ENCODE assay signal across 37 cellular contexts in genomic region chr9:131028931-131029573, GRCh38. TPM values are rescaled to one million over a fixed set of nuclear protein-coding genes. Genes with fewer than 3 reads are reported as not detected.
"Had no signal": no experiment of that assay in that cellular context is flagged by ENCODE, and none has a peak within 500 bp of the region (broad histone marks: within the 10 kb centered on the region; RNA-seq: fewer than 3 reads in every experiment).

No MANE protein-coding gene starts in this region.

- H3K27ac ChIP-seq: body of pancreas, brain microvascular endothelial cell, breast epithelium, VCaP had no signal

- ATAC-seq: activated CD8-positive, alpha-beta T cell treated with anti-CD3 and anti-CD28 coated beads for 36 hours; activated naive CD4-positive, alpha-beta T cell treated with anti-CD3 and anti-CD28 coated beads, Interleukin-2, amount 50 U/mL, for 72 hours; activated T-cell treated with anti-CD3 and anti-CD28 coated beads, Interleukin-2, amount 50 U/mL, for 4 hours; activated T-cell treated with anti-CD3 and anti-CD28 coated beads, Interleukin-2, amount 50 U/mL, for 72 hours; activated T-helper 17 cell treated with anti-CD3 and anti-CD28 coated beads, Interleukin-2, amount 50 U/mL, for 72 hours had no signal

- H3K9me3 ChIP-seq: adrenal gland, body of pancreas, breast epithelium had no signal

- H3K36me3 ChIP-seq: adrenal gland, brain microvascular endothelial cell, breast epithelium had no signal

- H3K9me3 Mint-ChIP-seq: activated B cell treated with CpG ODN at 0.5 μM for 24 hours; activated CD4-positive, alpha-beta memory T cell treated with anti-CD3 and anti-CD28 coated beads for 36 hours; activated CD4-positive, alpha-beta T cell treated with anti-CD3 and anti-CD28 coated beads, Interleukin-2, amount 10 ng/mL, durations not matched to agents 24 days and 14 days; activated CD8-positive, alpha-beta T cell treated with anti-CD3 and anti-CD28 coated beads for 36 hours; activated naive CD4-positive, alpha-beta T cell treated with anti-CD3 and anti-CD28 coated beads for 36 hours; activated naive CD4-positive, alpha-beta T cell treated with anti-CD3 and anti-CD28 coated beads, Interleukin-2, amount 50 U/mL, for 72 hours; activated naive CD8-positive, alpha-beta T cell treated with anti-CD3 and anti-CD28 coated beads for 36 hours; activated T-cell treated with anti-CD3 and anti-CD28 coated beads, Interleukin-2, amount 50 U/mL, for 4 hours; activated T-cell treated with anti-CD3 and anti-CD28 coated beads, Interleukin-2, amount 50 U/mL, for 72 hours; activated T-helper 1 cell treated with anti-CD3 and anti-CD28 coated beads, Interleukin-12 subunit alpha, Interleukin-12 subunit beta, Interleukin-2, Interleukin-4 antibody, amounts not matched to agents 30 ng/mL and 10 ng/mL and 1 ng/mL, durations not matched to agents 14 hours and 24 hours and 36 hours; activated T-helper 17 cell treated with anti-CD3 and anti-CD28 coated beads, Interleukin-2, amount 50 U/mL, for 72 hours; T-helper 1 cell treated with Interleukin-12 subunit alpha and Interleukin-12 subunit beta and Interleukin-4 antibody, amounts not matched to agents 30 μg/mL and 1 μg/mL, for 36 hours; T-helper 2 cell treated with Interferon-gamma antibody and Interleukin-4, amounts not matched to agents 5 μg/mL and 100 μg/mL, for 36 hours had no signal

- H3K4me3 ChIP-seq: adrenal gland, body of pancreas, breast epithelium had no signal

- H3K27ac Mint-ChIP-seq: activated B cell treated with CpG ODN at 0.5 μM for 24 hours; activated CD4-positive, alpha-beta memory T cell treated with anti-CD3 and anti-CD28 coated beads for 36 hours; activated CD4-positive, alpha-beta T cell treated with anti-CD3 and anti-CD28 coated beads, Interleukin-2, amount 10 ng/mL, durations not matched to agents 24 days and 14 days; activated CD8-positive, alpha-beta T cell treated with anti-CD3 and anti-CD28 coated beads for 36 hours; activated naive CD4-positive, alpha-beta T cell treated with anti-CD3 and anti-CD28 coated beads for 36 hours; activated naive CD4-positive, alpha-beta T cell treated with anti-CD3 and anti-CD28 coated beads, Interleukin-2, amount 50 U/mL, for 72 hours; activated naive CD8-positive, alpha-beta T cell treated with anti-CD3 and anti-CD28 coated beads for 36 hours; activated T-cell treated with anti-CD3 and anti-CD28 coated beads, Interleukin-2, amount 50 U/mL, for 72 hours; activated T-helper 1 cell treated with anti-CD3 and anti-CD28 coated beads, Interleukin-12 subunit alpha, Interleukin-12 subunit beta, Interleukin-2, Interleukin-4 antibody, amounts not matched to agents 30 ng/mL and 10 ng/mL and 1 ng/mL, durations not matched to agents 14 hours and 24 hours and 36 hours; activated T-helper 17 cell treated with anti-CD3 and anti-CD28 coated beads, Interleukin-2, amount 50 U/mL, for 72 hours; T-helper 1 cell treated with Interleukin-12 subunit alpha and Interleukin-12 subunit beta and Interleukin-4 antibody, amounts not matched to agents 30 μg/mL and 1 μg/mL, for 36 hours; T-helper 2 cell treated with Interferon-gamma antibody and Interleukin-4, amounts not matched to agents 5 μg/mL and 100 μg/mL, for 36 hours had no signal

- DNase-seq: activated B cell treated with CpG ODN at 0.5 μM for 24 hours; activated CD4-positive, alpha-beta memory T cell treated with anti-CD3 and anti-CD28 coated beads for 36 hours; activated CD4-positive, alpha-beta T cell treated with anti-CD3 and anti-CD28 coated beads for 4 hours; activated CD4-positive, alpha-beta T cell treated with anti-CD3 and anti-CD28 coated beads, Interleukin-2, amount 10 ng/mL, durations not matched to agents 24 days and 14 days; activated CD4-positive, alpha-beta T cell treated with anti-CD3 and anti-CD28 coated beads, Interleukin-2, amount 50 U/mL, for 1 hour; activated CD4-positive, alpha-beta T cell treated with anti-CD3 and anti-CD28 coated beads, Interleukin-2, amount 50 U/mL, for 4 hours; activated CD4-positive, CD25-positive, alpha-beta regulatory T cell treated with anti-CD3 and anti-CD28 coated beads, Interleukin-2, amount 50 U/mL, for 72 hours; activated CD8-positive, alpha-beta memory T cell treated with anti-CD3 and anti-CD28 coated beads, Interleukin-2, amount 50 U/mL, for 4 hours; activated CD8-positive, alpha-beta T cell treated with anti-CD3 and anti-CD28 coated beads for 36 hours; activated effector memory CD4-positive, alpha-beta T cell treated with anti-CD3 and anti-CD28 coated beads, Interleukin-2, amount 50 U/mL, for 16 hours; activated gamma-delta T cell treated with Interleukin-2 at 50 U/mL for 16 hours; activated naive CD4-positive, alpha-beta T cell; activated naive CD4-positive, alpha-beta T cell treated with anti-CD3 and anti-CD28 coated beads for 36 hours; activated naive CD4-positive, alpha-beta T cell treated with anti-CD3 and anti-CD28 coated beads, Interleukin-2, amount 50 U/mL, for 16 hours; activated naive CD8-positive, alpha-beta T cell treated with anti-CD3 and anti-CD28 coated beads for 36 hours; activated T-cell treated with anti-CD3 and anti-CD28 coated beads for 4 hours; activated T-cell treated with anti-CD3 and anti-CD28 coated beads, Interleukin-2, amount 50 U/mL, for 1 hour; activated T-cell treated with anti-CD3 and anti-CD28 coated beads, Interleukin-2, amount 50 U/mL, for 4 hours; activated T-cell treated with anti-CD3 and anti-CD28 coated beads, Interleukin-2, amount 50 U/mL, for 72 hours; amniotic stem cell; aorta; body of pancreas; brain microvascular endothelial cell; central memory CD4-positive, alpha-beta T cell; T-helper 1 cell; T-helper 2 cell; T-helper 9 cell had no signal

- H3K27me3 ChIP-seq: adrenal gland, body of pancreas, breast epithelium had no signal

- H3K4me1 ChIP-seq: adrenal gland, body of pancreas, breast epithelium had no signal

- H3K27me3 Mint-ChIP-seq: activated CD4-positive, alpha-beta T cell treated with anti-CD3 and anti-CD28 coated beads, Interleukin-2, amount 10 ng/mL, durations not matched to agents 24 days and 14 days; activated CD8-positive, alpha-beta T cell treated with anti-CD3 and anti-CD28 coated beads for 36 hours had no signal

- H3K36me3 Mint-ChIP-seq: activated CD4-positive, alpha-beta memory T cell treated with anti-CD3 and anti-CD28 coated beads for 36 hours; activated naive CD4-positive, alpha-beta T cell treated with anti-CD3 and anti-CD28 coated beads, Interleukin-2, amount 50 U/mL, for 72 hours; activated naive CD8-positive, alpha-beta T cell treated with anti-CD3 and anti-CD28 coated beads for 36 hours had no signal

- H3K4me3 Mint-ChIP-seq: activated B cell treated with CpG ODN at 0.5 μM for 24 hours; activated CD4-positive, alpha-beta memory T cell treated with anti-CD3 and anti-CD28 coated beads for 36 hours; activated CD4-positive, alpha-beta T cell treated with anti-CD3 and anti-CD28 coated beads, Interleukin-2, amount 10 ng/mL, durations not matched to agents 24 days and 14 days; activated CD8-positive, alpha-beta T cell treated with anti-CD3 and anti-CD28 coated beads for 36 hours; activated naive CD4-positive, alpha-beta T cell treated with anti-CD3 and anti-CD28 coated beads for 36 hours; activated naive CD8-positive, alpha-beta T cell treated with anti-CD3 and anti-CD28 coated beads for 36 hours; activated T-cell treated with anti-CD3 and anti-CD28 coated beads, Interleukin-2, amount 50 U/mL, for 4 hours; activated T-cell treated with anti-CD3 and anti-CD28 coated beads, Interleukin-2, amount 50 U/mL, for 72 hours; activated T-helper 1 cell treated with anti-CD3 and anti-CD28 coated beads, Interleukin-12 subunit alpha, Interleukin-12 subunit beta, Interleukin-2, Interleukin-4 antibody, amounts not matched to agents 30 ng/mL and 10 ng/mL and 1 ng/mL, durations not matched to agents 14 hours and 24 hours and 36 hours; activated T-helper 17 cell treated with anti-CD3 and anti-CD28 coated beads, Interleukin-2, amount 50 U/mL, for 72 hours; T-helper 1 cell treated with Interleukin-12 subunit alpha and Interleukin-12 subunit beta and Interleukin-4 antibody, amounts not matched to agents 30 μg/mL and 1 μg/mL, for 36 hours; T-helper 2 cell treated with Interferon-gamma antibody and Interleukin-4, amounts not matched to agents 5 μg/mL and 100 μg/mL, for 36 hours had no signal

- H3K4me1 Mint-ChIP-seq: activated B cell treated with CpG ODN at 0.5 μM for 24 hours; activated CD4-positive, alpha-beta T cell treated with anti-CD3 and anti-CD28 coated beads, Interleukin-2, amount 10 ng/mL, durations not matched to agents 24 days and 14 days; activated naive CD8-positive, alpha-beta T cell treated with anti-CD3 and anti-CD28 coated beads for 36 hours; activated T-helper 17 cell treated with anti-CD3 and anti-CD28 coated beads, Interleukin-2, amount 50 U/mL, for 72 hours had no signal

- FAIRE-seq: astrocyte, TTC549 had no signal

RNA-seq across cellular contexts. Expression of gene LAMC3, which starts 20.1 kb away (rescaled TPM):
- total RNA-seq: activated B cell treated with CpG ODN at 0.5 μM for 24 hours had no signal
